Comparison of ENCODE assay signal across 33 cellular contexts in the genomic region with DNA sequence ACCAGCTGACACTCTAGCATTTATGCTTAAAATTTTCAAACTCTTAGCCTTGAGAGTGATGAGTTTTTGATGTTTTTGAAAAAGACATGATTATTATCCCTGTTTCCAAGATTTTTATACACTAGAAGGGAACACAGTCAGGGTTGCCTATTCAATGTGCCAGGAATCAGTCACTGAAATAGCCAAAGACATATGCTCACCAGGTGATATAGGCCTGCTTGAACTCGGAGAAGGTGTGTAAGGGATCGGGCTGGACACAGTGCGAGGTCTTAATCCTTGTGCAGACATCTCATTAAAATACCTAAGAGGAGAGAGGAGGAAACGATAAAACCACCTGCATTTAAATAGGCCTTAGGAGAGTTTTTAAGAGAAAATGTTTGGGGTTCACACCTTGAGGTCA. TPM values are rescaled to one million over a fixed set of nuclear protein-coding genes. Genes with fewer than 3 reads are reported as not detected.
"Had no signal": no experiment of that assay in that cellular context is flagged by ENCODE, and none has a peak within 500 bp of the region (broad histone marks: within the 10 kb centered on the region; RNA-seq: fewer than 3 reads in every experiment).

No MANE protein-coding gene starts in this region.

- H3K27ac ChIP-seq: colonic mucosa, epithelial cell of prostate, foreskin keratinocyte, gastroesophageal sphincter, hepatocyte, right lobe of liver, thyroid gland had no signal

- H3K27ac Mint-ChIP-seq: endodermal cell, nephron progenitor cell had no signal

- H3K27me3 Mint-ChIP-seq: dendritic cell treated with granulocyte-macrophage colony-stimulating factor and Interleukin-4, amounts not matched to agents 40 ng/mL and 50 ng/mL, for 4 days; naive thymus-derived CD8-positive, alpha-beta T cell; progenitor cell of endocrine pancreas had no signal

- H3K4me3 ChIP-seq: colonic mucosa, esophagus muscularis mucosa, gastroesophageal sphincter, heart left ventricle, hepatocyte, pancreas, right lobe of liver, stomach, thyroid gland had no signal

- ATAC-seq: heart left ventricle; naive thymus-derived CD8-positive, alpha-beta T cell had no signal

- H3K9me3 Mint-ChIP-seq: dendritic cell treated with granulocyte-macrophage colony-stimulating factor and Interleukin-4, amounts not matched to agents 40 ng/mL and 50 ng/mL, for 4 days; endodermal cell; naive thymus-derived CD8-positive, alpha-beta T cell; nephron progenitor cell had no signal

- H3K27me3 ChIP-seq: colonic mucosa, esophagus muscularis mucosa, foreskin keratinocyte, gastroesophageal sphincter, heart left ventricle, hepatocyte, pancreas, right lobe of liver, stomach, thyroid gland had no signal

- DNase-seq: colonic mucosa; effector CD8-positive, alpha-beta T cell; endodermal cell; foreskin keratinocyte; heart left ventricle; kidney; mesendoderm; midbrain; naive thymus-derived CD8-positive, alpha-beta T cell; nephron progenitor cell; occipital lobe; pancreas; right lobe of liver; small intestine; stimulated activated CD4-positive, alpha-beta T cell treated with anti-CD3 and anti-CD28 coated beads, Interleukin-15, amount 100 ng/mL, for 24 hours; stimulated activated CD4-positive, alpha-beta T cell treated with anti-CD3 and anti-CD28 coated beads, Interleukin-2, amount 100 ng/mL, for 48 hours; stimulated activated naive CD4-positive, alpha-beta T cell treated with Interleukin-2 at 50 U/mL for 16 hours; stomach; thyroid gland; trophoblast cell had no signal

- H3K4me1 Mint-ChIP-seq: nephron progenitor cell had no signal

- H3K4me1 ChIP-seq: colonic mucosa, foreskin keratinocyte, pancreas, right lobe of liver had no signal

- H3K4me3 Mint-ChIP-seq: dendritic cell treated with granulocyte-macrophage colony-stimulating factor and Interleukin-4, amounts not matched to agents 40 ng/mL and 50 ng/mL, for 4 days; endodermal cell; naive thymus-derived CD8-positive, alpha-beta T cell; nephron progenitor cell had no signal

- H3K9me3 ChIP-seq: colonic mucosa, esophagus muscularis mucosa, gastroesophageal sphincter, heart left ventricle, pancreas, right lobe of liver, stomach, thyroid gland had no signal

RNA-seq across cellular contexts. Expression of a gene that starts 51.0 kb away (rescaled TPM):
- total RNA-seq: colonic mucosa; endodermal cell; esophagus muscularis mucosa; fibroblast of lung; foreskin keratinocyte; gastroesophageal sphincter; hepatocyte; kidney; left lobe of liver; lower leg skin; lung microvascular endothelial cell; mucosa of gallbladder; naive thymus-derived CD8-positive, alpha-beta T cell; occipital lobe; progenitor cell of endocrine pancreas; right lobe of liver; stomach; subcutaneous adipose tissue; thyroid gland; ureter had no signal
- polyA plus RNA-seq: fibroblast of lung; foreskin keratinocyte; heart left ventricle; hepatocyte; naive thymus-derived CD8-positive, alpha-beta T cell; small intestine had no signal
